In genomic region chr10:86670876-86671275, GRCh38 we compare ENCODE assay signal across 1 cellular context.
TF ChIP-seq lines count a peak whose summit lies in the region.

No MANE protein-coding gene starts in this region.

TF ChIP-seq in H1, 55 proteins besides CTCF, POLR2A, EP300 and RAD21 (continued from another document):
- TF ChIP-seq CEBPB (IDR thresholded peaks at IDR 0.05; ENCODE audit: low read depth, low read length) (no peak), BACH1 (IDR thresholded peaks at IDR 0.05; ENCODE audit: low read length) (no peak), SUZ12 (IDR thresholded peaks at IDR 0.05; ENCODE audit: low read length) (no peak), SIRT6 (IDR thresholded peaks at IDR 0.05; ENCODE audit: low read length) (no peak)
